In the genomic region with DNA sequence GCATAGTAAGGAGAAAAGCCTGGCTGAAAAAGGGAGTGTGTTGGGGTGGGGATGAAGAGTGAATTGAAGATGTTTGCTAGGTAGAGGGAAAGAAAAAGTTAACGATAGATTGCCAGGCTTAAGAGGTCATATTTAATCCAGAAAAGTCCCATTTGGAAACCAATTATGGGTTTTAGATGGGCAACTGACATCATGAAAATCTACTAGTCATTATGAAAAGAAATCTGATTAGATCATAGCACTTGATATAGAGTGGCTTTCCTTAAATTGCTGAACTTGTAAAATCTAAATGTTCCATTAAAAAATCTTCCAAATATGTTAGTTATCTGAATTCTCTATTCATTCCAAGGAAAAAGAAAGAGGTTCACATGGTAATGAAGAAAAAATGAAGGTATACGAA, we compare ENCODE assay signal across 20 cellular contexts. TPM values are rescaled to one million over a fixed set of nuclear protein-coding genes. Genes with fewer than 3 reads are reported as not detected.
DNase-seq lines count a peak whose midpoint lies in the region; ATAC-seq and TF ChIP-seq lines count a peak whose summit lies in the region.
"Had no signal": no experiment of that assay in that cellular context is flagged by ENCODE, and none has a peak within 500 bp of the region (broad histone marks: within the 10 kb centered on the region; RNA-seq: fewer than 3 reads in every experiment).

No MANE protein-coding gene starts in this region.

- H2AFZ ChIP-seq in neural progenitor cell (replicated peaks): no peak overlapping the region

- CTCF ChIA-PET in activated CD4-positive, alpha-beta T cell treated with anti-CD3 and anti-CD28 coated beads for 36 hours (lab: Charles Lee): interaction anchor here (0.7 to 5.1 kb wide), 10 partner anchors 9 to 80 kb away, joined by 3 to 20 read pairs (median 4); a partner anchor contains a TSS

- intact Hi-C loops in activated CD4-positive, alpha-beta T cell treated with anti-CD3 and anti-CD28 coated beads for 36 hours (cut with DNase I, micrococcal nuclease): loop anchor here in 1 of 2 experiments (5.0 kb wide), 1 partner anchor 151 kb away; no protein-coding TSS in a partner anchor

- no peak for DNase-seq in activated CD4-positive, alpha-beta T cell treated with anti-CD3 and anti-CD28 coated beads for 36 hours
- no peak for DNase-seq in activated CD4-positive, alpha-beta T cell treated with anti-CD3 and anti-CD28 coated beads for 4 hours
- DNase-seq in activated naive CD4-positive, alpha-beta T cell (lab: John Stamatoyannopoulos, UW): no peak
- no peak for DNase-seq in activated naive CD4-positive, alpha-beta T cell treated with anti-CD3 and anti-CD28 coated beads, Interleukin-2, amount 50 U/mL, for 72 hours (ENCODE audit: low spot score in 2 of 2)
- DNase-seq in occipital lobe (lab: John Stamatoyannopoulos, UW) (no peak), EL (no peak), neural progenitor cell (ENCODE audit: low spot score) (no peak)
- DNase-seq: C1 segment of cervical spinal cord, DMS 273 treated with DMSO at 0.1 percent for 48 hours, H9, Karpas-422, NCI-H1417, NCI-H1930, NCI-H2171 treated with DMSO at 0.1 percent for 48 hours, NCI-H774 had no signal

- H3K4me2 ChIP-seq in neural progenitor cell: no peak overlapping the region

- no peak for TF ChIP-seq CTCF in neural progenitor cell (IDR thresholded peaks at IDR 0.05)

- POLR2A ChIA-PET in activated CD4-positive, alpha-beta T cell treated with anti-CD3 and anti-CD28 coated beads for 36 hours (lab: Charles Lee): interaction anchor here (0.7 to 1.3 kb wide), 7 partner anchors 37 to 108 kb away, joined by 3 to 13 read pairs (median 3); a partner anchor contains a TSS

- no peaks in the 10 kb centered on the region for H3K9me3 ChIP-seq in neural progenitor cell (ENCODE audit: low read depth)

- H3F3A ChIP-seq in neural progenitor cell (ENCODE audit: low read depth): no peaks in the 10 kb centered on the region

- H3K27me3 Mint-ChIP-seq in activated CD4-positive, alpha-beta T cell treated with anti-CD3 and anti-CD28 coated beads for 36 hours: no peaks in the 10 kb centered on the region
- H3K27me3 Mint-ChIP-seq in activated naive CD4-positive, alpha-beta T cell treated with anti-CD3 and anti-CD28 coated beads, Interleukin-2, amount 50 U/mL, for 24 hours: no peaks in the 10 kb centered on the region
- H3K27me3 Mint-ChIP-seq in neural progenitor cell (ENCODE audit: insufficient read depth, low read depth): peaks cover 2% of the 10 kb centered on the region

- H3K79me2 ChIP-seq in neural progenitor cell (ENCODE audit: low read depth): no peaks in the 10 kb centered on the region

- H3K27ac ChIP-seq in neural progenitor cell: no peak overlapping the region

- H3K4me1 ChIP-seq in neural progenitor cell: no peaks in the 10 kb centered on the region

- no peaks in the 10 kb centered on the region for H4K20me1 ChIP-seq in neural progenitor cell (ENCODE audit: low read depth)

- H3K4me3 ChIP-seq in neural progenitor cell: no peak overlapping the region

- H3K9ac ChIP-seq in neural progenitor cell: no peak overlapping the region

- peaks cover 20% of the 10 kb centered on the region for H3K36me3 Mint-ChIP-seq in activated CD4-positive, alpha-beta T cell treated with anti-CD3 and anti-CD28 coated beads for 36 hours (ENCODE audit: low read depth)
- H3K36me3 Mint-ChIP-seq in activated naive CD4-positive, alpha-beta T cell treated with anti-CD3 and anti-CD28 coated beads, Interleukin-2, amount 50 U/mL, for 24 hours: peaks cover 5% of the 10 kb centered on the region
- H3K36me3 Mint-ChIP-seq in activated naive CD4-positive, alpha-beta T cell treated with anti-CD3 and anti-CD28 coated beads, Interleukin-2, amount 50 U/mL, for 72 hours: peaks cover 19 to 26% of the 10 kb centered on the region in 2 donors
- H3K36me3 Mint-ChIP-seq in neural progenitor cell: no peaks in the 10 kb centered on the region

- H3K4me1 Mint-ChIP-seq in activated CD4-positive, alpha-beta T cell treated with anti-CD3 and anti-CD28 coated beads for 36 hours: peaks cover 57% of the 10 kb centered on the region
- H3K4me1 Mint-ChIP-seq in activated naive CD4-positive, alpha-beta T cell treated with anti-CD3 and anti-CD28 coated beads, Interleukin-2, amount 50 U/mL, for 24 hours: peaks cover 41% of the 10 kb centered on the region
- no peaks in the 10 kb centered on the region for H3K4me1 Mint-ChIP-seq in neural progenitor cell

- H3K9me3 Mint-ChIP-seq in activated CD4-positive, alpha-beta T cell treated with anti-CD3 and anti-CD28 coated beads for 36 hours (ENCODE audit: low read depth): peaks cover 10% of the 10 kb centered on the region
- H3K9me3 Mint-ChIP-seq in activated naive CD4-positive, alpha-beta T cell treated with anti-CD3 and anti-CD28 coated beads, Interleukin-2, amount 50 U/mL, for 24 hours: peaks cover 5% of the 10 kb centered on the region
- peaks cover 8 to 18% of the 10 kb centered on the region in 2 donors for H3K9me3 Mint-ChIP-seq in activated naive CD4-positive, alpha-beta T cell treated with anti-CD3 and anti-CD28 coated beads, Interleukin-2, amount 50 U/mL, for 72 hours
- H3K9me3 Mint-ChIP-seq in neural progenitor cell: peaks cover 3% of the 10 kb centered on the region

- H3K27me3 ChIP-seq in neural progenitor cell: no peaks in the 10 kb centered on the region

- peak overlapping the region; percentile 98 for H3K27ac Mint-ChIP-seq in activated CD4-positive, alpha-beta T cell treated with anti-CD3 and anti-CD28 coated beads for 36 hours
- H3K27ac Mint-ChIP-seq in activated naive CD4-positive, alpha-beta T cell treated with anti-CD3 and anti-CD28 coated beads, Interleukin-2, amount 50 U/mL, for 24 hours: peak overlapping the region; percentile 96
- H3K27ac Mint-ChIP-seq in activated naive CD4-positive, alpha-beta T cell treated with anti-CD3 and anti-CD28 coated beads, Interleukin-2, amount 50 U/mL, for 72 hours: peak overlapping the region; percentile 97 to 100
- no peak overlapping the region for H3K27ac Mint-ChIP-seq in neural progenitor cell
- H3K27ac Mint-ChIP-seq: H9 had no signal

- ATAC-seq in activated CD4-positive, alpha-beta T cell treated with anti-CD3 and anti-CD28 coated beads for 36 hours: peak; percentile 58
- peak; percentile 36 to 59 for ATAC-seq in activated naive CD4-positive, alpha-beta T cell treated with anti-CD3 and anti-CD28 coated beads, Interleukin-2, amount 50 U/mL, for 72 hours
- ATAC-seq: HepG2 had no signal

- H3K4me3 Mint-ChIP-seq in activated CD4-positive, alpha-beta T cell treated with anti-CD3 and anti-CD28 coated beads for 36 hours: peak overlapping the region; percentile 2
- peak overlapping the region; percentile 62 for H3K4me3 Mint-ChIP-seq in activated naive CD4-positive, alpha-beta T cell treated with anti-CD3 and anti-CD28 coated beads, Interleukin-2, amount 50 U/mL, for 24 hours
- H3K4me3 Mint-ChIP-seq in neural progenitor cell: no peak overlapping the region
- H3K4me3 Mint-ChIP-seq: H9 had no signal

- no peaks in the 10 kb centered on the region for H3K36me3 ChIP-seq in neural progenitor cell

RNA-seq across cellular contexts. Expression of a gene that starts 37.5 kb away (rescaled TPM):
- total RNA-seq in activated CD4-positive, alpha-beta T cell treated with anti-CD3 and anti-CD28 coated beads for 36 hours: 10 to 100 TPM; 50.0 to 65.1 TPM
- 10 to 100 TPM; 16.6 to 40.1 TPM for total RNA-seq in activated naive CD4-positive, alpha-beta T cell treated with anti-CD3 and anti-CD28 coated beads, Interleukin-2, amount 50 U/mL, for 72 hours
- total RNA-seq in occipital lobe: not detected
- total RNA-seq in neural progenitor cell (ENCODE audit: low replicate concordance): not detected in 2 replicates
- total RNA-seq: A172, Daoy, H9, HepG2, NCI-H460 had no signal

Comparison
In these comparisons a context has a peak if more than half of its experiments do, and no peak if none do; other contexts are left out.
1. RNA of a gene that starts 37.5 kb away (total RNA-seq): 50.0 to 65.1 TPM in activated CD4-positive, alpha-beta T cell treated with anti-CD3 and anti-CD28 coated beads for 36 hours and 16.6 to 40.1 TPM in activated naive CD4-positive, alpha-beta T cell treated with anti-CD3 and anti-CD28 coated beads, Interleukin-2, amount 50 U/mL, for 72 hours; not detected in occipital lobe (single experiment) and not detected in neural progenitor cell; every median in the first group is over 10 times any median in the second.